Comparison of ENCODE assay signal across 18 cellular contexts in genomic region chr17:46047398-46047797, GRCh38. TPM values are rescaled to one million over a fixed set of nuclear protein-coding genes. Genes with fewer than 3 reads are reported as not detected.
DNase-seq lines count a peak whose midpoint lies in the region; ATAC-seq, FAIRE-seq and TF ChIP-seq lines count a peak whose summit lies in the region.
"Had no signal": no experiment of that assay in that cellular context is flagged by ENCODE, and none has a peak within 500 bp of the region (broad histone marks: within the 10 kb centered on the region; RNA-seq: fewer than 3 reads in every experiment).

No MANE protein-coding gene starts in this region.

- H3K9me3 ChIP-seq in K562 (replicated peaks; ENCODE audit: control insufficient read depth, insufficient read depth, low read depth, low read length) (no peaks in the 10 kb centered on the region), neutrophil (no peaks in the 10 kb centered on the region), suprapubic skin (no peaks in the 10 kb centered on the region)
- H3K9me3 ChIP-seq in naive thymus-derived CD4-positive, alpha-beta T cell (ENCODE audit: control insufficient read depth in 2 of 3, low read length in 3 of 3), result no peaks in the 10 kb centered on the region

- no peaks in the 10 kb centered on the region for H3K27me3 ChIP-seq in K562 (ENCODE audit: control insufficient read depth in 2 of 2, insufficient read depth in 2 of 2, low read length in 2 of 2)
- no peaks in the 10 kb centered on the region for H3K27me3 ChIP-seq in neutrophil
- H3K27me3 ChIP-seq in naive thymus-derived CD4-positive, alpha-beta T cell (ENCODE audit: control insufficient read depth in 2 of 2, insufficient read depth in 2 of 2, low read length in 2 of 2), result no peaks in the 10 kb centered on the region
- no peaks in the 10 kb centered on the region for H3K27me3 ChIP-seq in suprapubic skin

- TF ChIP-seq RAD21 in K562 (CRISPR knock-in tag; conservative IDR thresholded peaks at IDR 0.05 in 1 of 2, IDR thresholded peaks at IDR 0.05 in 1 of 2), result no peak

- H3K36me3 ChIP-seq in K562 (ENCODE audit: control insufficient read depth, insufficient read depth, low read length), result peaks cover 95% of the 10 kb centered on the region
- peaks cover 74% of the 10 kb centered on the region for H3K36me3 ChIP-seq in neutrophil
- H3K36me3 ChIP-seq in naive thymus-derived CD4-positive, alpha-beta T cell (ENCODE audit: control insufficient read depth in 2 of 3, insufficient read depth in 3 of 3, low read length in 3 of 3), result peaks cover 10 to 67% (median 16%) of the 10 kb centered on the region in 3 experiments
- H3K36me3 ChIP-seq in suprapubic skin, result peaks cover 49% of the 10 kb centered on the region

- TF ChIP-seq CTCF in K562 (IDR thresholded peaks at IDR 0.05 in 2 of 3, conservative IDR thresholded peaks at IDR 0.05 in 1 of 3; ENCODE audit: insufficient read depth in 2 of 3, low read depth in 1 of 3, low read length in 3 of 3) (no peak), neutrophil (IDR thresholded peaks at IDR 0.05) (no peak), suprapubic skin (IDR thresholded peaks at IDR 0.05) (no peak)

- no TSS peak for BruUV-seq in K562 (replicated peaks; lab: Mats Ljungman, UMichigan)

- POLR2A ChIA-PET in K562 (lab: Yijun Ruan, JAX), result no interaction called here
- POLR2A ChIA-PET in naive thymus-derived CD4-positive, alpha-beta T cell (lab: Charles Lee), result no interaction called here

- TF ChIP-seq POLR2A in K562 (conservative IDR thresholded peaks at IDR 0.05) (no peak; the same call in 1 of the 2 replicates), suprapubic skin (IDR thresholded peaks at IDR 0.05) (no peak)

- peaks cover 45% of the 10 kb centered on the region for H3K4me1 Mint-ChIP-seq in activated naive CD8-positive, alpha-beta T cell (ENCODE audit: low read depth)
- peaks cover 49% of the 10 kb centered on the region for H3K4me1 Mint-ChIP-seq in activated naive CD8-positive, alpha-beta T cell treated with anti-CD3 and anti-CD28 coated beads for 36 hours
- peaks cover 12 to 32% (median 20%) of the 10 kb centered on the region in 7 donors for H3K4me1 Mint-ChIP-seq in naive thymus-derived CD4-positive, alpha-beta T cell

- no peaks in the 10 kb centered on the region for H4K20me1 ChIP-seq in K562 (replicated peaks; ENCODE audit: control insufficient read depth, insufficient read depth, low read length)

- no peaks in the 10 kb centered on the region for H3K27me3 Mint-ChIP-seq in activated naive CD8-positive, alpha-beta T cell
- no peaks in the 10 kb centered on the region for H3K27me3 Mint-ChIP-seq in activated naive CD8-positive, alpha-beta T cell treated with anti-CD3 and anti-CD28 coated beads for 36 hours
- no peaks in the 10 kb centered on the region for H3K27me3 Mint-ChIP-seq in naive thymus-derived CD4-positive, alpha-beta T cell

- H3K27ac ChIP-seq in K562 (ENCODE audit: extremely low read depth, low read depth, low read length) (no peak overlapping the region), neutrophil (peak overlapping the region; percentile 4), suprapubic skin (no peak overlapping the region)
- H3K27ac ChIP-seq in naive thymus-derived CD4-positive, alpha-beta T cell (ENCODE audit: low read depth, low read length), result no peak overlapping the region

- no peak for DNase-seq in activated naive CD8-positive, alpha-beta T cell treated with anti-CD3 and anti-CD28 coated beads for 36 hours
- DNase-seq in K562 (ENCODE audit: extremely low read depth in 1 of 4, low spot score in 3 of 4) (no peak), suprapubic skin (ENCODE audit: low spot score in 2 of 2) (no peak), CD1c-positive myeloid dendritic cell (ENCODE audit: extremely low spot score) (no peak)
- no peak for DNase-seq in naive thymus-derived CD4-positive, alpha-beta T cell
- DNase-seq: 8988T, C1 segment of cervical spinal cord, COR-L47, NCI-H1417, NCI-H510A treated with DMSO at 0.1 percent for 48 hours, SHP77 had no signal

- H3K4me3 Mint-ChIP-seq in activated naive CD8-positive, alpha-beta T cell, result no peak overlapping the region
- no peak overlapping the region for H3K4me3 Mint-ChIP-seq in activated naive CD8-positive, alpha-beta T cell treated with anti-CD3 and anti-CD28 coated beads for 36 hours
- no peak overlapping the region for H3K4me3 Mint-ChIP-seq in naive thymus-derived CD4-positive, alpha-beta T cell

- ATAC-seq in K562 (no peak), HG03108 (IDR thresholded peaks at IDR 0.05; ENCODE audit: unreplicated experiment) (no peak)
- ATAC-seq in naive thymus-derived CD4-positive, alpha-beta T cell, result no peak

- TF ChIP-seq EP300 in K562 (IDR thresholded peaks at IDR 0.05; ENCODE audit: low read length) (no peak), suprapubic skin (IDR thresholded peaks at IDR 0.05) (no peak)

- H3K4me2 ChIP-seq in K562 (ENCODE audit: insufficient read depth, low read length), result no peak overlapping the region

- CTCF ChIA-PET in K562 (lab: Yijun Ruan, JAX; ENCODE audit: low intra/inter-chr PET ratio), result interaction anchor here (0.6 to 0.7 kb wide), 2 partner anchors 19 to 166 kb away, joined by 3 to 4 read pairs; no protein-coding TSS in a partner anchor
- CTCF ChIA-PET in naive thymus-derived CD4-positive, alpha-beta T cell (lab: Charles Lee), result interaction anchor here (0.6 to 1.7 kb wide), 4 partner anchors 11 to 165 kb away, joined by 3 to 7 read pairs (median 4); no protein-coding TSS in a partner anchor

- no peaks in the 10 kb centered on the region for H3K9me3 Mint-ChIP-seq in activated naive CD8-positive, alpha-beta T cell (ENCODE audit: low read depth)
- peaks cover 3% of the 10 kb centered on the region for H3K9me3 Mint-ChIP-seq in activated naive CD8-positive, alpha-beta T cell treated with anti-CD3 and anti-CD28 coated beads for 36 hours
- H3K9me3 Mint-ChIP-seq in naive thymus-derived CD4-positive, alpha-beta T cell, result no peaks in the 10 kb centered on the region

- FAIRE-seq in K562 (lab: Jason Lieb, UNC), result no peak
- FAIRE-seq: H54, RCC 7860 had no signal

- intact Hi-C loops in K562 (cut with micrococcal nuclease), result no loop called here
- intact Hi-C loops in naive thymus-derived CD4-positive, alpha-beta T cell (cut with micrococcal nuclease), result loop anchor here in 1 of 2 donors (5.0 kb wide), 1 partner anchor 220 kb away; no protein-coding TSS in a partner anchor

- no peak overlapping the region for H2AFZ ChIP-seq in K562 (ENCODE audit: low read depth, low read length)

- peaks cover 19% of the 10 kb centered on the region for H3K36me3 Mint-ChIP-seq in activated naive CD8-positive, alpha-beta T cell
- peaks cover 62% of the 10 kb centered on the region for H3K36me3 Mint-ChIP-seq in activated naive CD8-positive, alpha-beta T cell treated with anti-CD3 and anti-CD28 coated beads for 36 hours
- H3K36me3 Mint-ChIP-seq in naive thymus-derived CD4-positive, alpha-beta T cell, result peaks cover 0 to 41% (median 10%) of the 10 kb centered on the region in 5 donors

- 97% methylated on average over 5 of the region's 5 CpGs for WGBS in K562 (ENCODE audit: insufficient coverage, low coverage, missing lambda C conversion rate)
- WGBS in suprapubic skin, result 88% methylated on average over 5 of the region's 5 CpGs

- H3K9ac ChIP-seq in K562 (ENCODE audit: insufficient read depth in 1 of 2, low read depth in 2 of 2, low read length in 2 of 2), result no peak overlapping the region

- H3K9me1 ChIP-seq in K562 (ENCODE audit: control insufficient read depth, insufficient read depth, low read length), result no peaks in the 10 kb centered on the region

- H3K4me1 ChIP-seq in K562 (replicated peaks in 1 of 2; ENCODE audit: control insufficient read depth in 2 of 2, insufficient read depth in 2 of 2, low read length in 2 of 2) (peaks cover 0 to 5% of the 10 kb centered on the region in 2 experiments; a peak in 2 of 5 replicates), neutrophil (ENCODE audit: control insufficient read depth in 1 of 2, insufficient read depth in 1 of 2, low read depth in 1 of 2, low read length in 1 of 2) (peaks cover 4 to 5% of the 10 kb centered on the region in 2 experiments), suprapubic skin (peaks cover 16% of the 10 kb centered on the region)
- no peaks in the 10 kb centered on the region for H3K4me1 ChIP-seq in naive thymus-derived CD4-positive, alpha-beta T cell (ENCODE audit: control insufficient read depth in 2 of 2, insufficient read depth in 2 of 2, low read length in 2 of 2)

- H3K4me3 ChIP-seq in K562 (no peak overlapping the region), neutrophil (ENCODE audit: low read depth in 1 of 2, low read length in 1 of 2) (no peak overlapping the region), suprapubic skin (no peak overlapping the region)
- H3K4me3 ChIP-seq in naive thymus-derived CD4-positive, alpha-beta T cell (ENCODE audit: low read length), result no peak overlapping the region

- H3K27ac Mint-ChIP-seq in activated naive CD8-positive, alpha-beta T cell, result peak overlapping the region; percentile 46
- H3K27ac Mint-ChIP-seq in activated naive CD8-positive, alpha-beta T cell treated with anti-CD3 and anti-CD28 coated beads for 36 hours, result no peak overlapping the region
- peak overlapping the region in 2 of 9 donors; percentile 19 to 37 for H3K27ac Mint-ChIP-seq in naive thymus-derived CD4-positive, alpha-beta T cell

- in situ Hi-C loops in K562 (cut with MboI), result no loop called here

- H3K79me2 ChIP-seq in K562 (ENCODE audit: control insufficient read depth, insufficient read depth, low read length), result peaks cover 13% of the 10 kb centered on the region; the same call in 2 of the 3 replicates

RNA-seq across cellular contexts. Expression of gene STH, which starts 48.3 kb away (rescaled TPM):
- total RNA-seq in activated naive CD8-positive, alpha-beta T cell treated with anti-CD3 and anti-CD28 coated beads for 36 hours, result not detected
- total RNA-seq in K562 (2011; cell fraction: chromatin; rRNA removed; ENCODE audit: low replicate concordance), result 1.4 TPM in 1 of 2 replicates, not detected in the other
- total RNA-seq in K562 (2011; cell fraction: nucleolus; rRNA removed), result not detected in 2 replicates
- total RNA-seq in K562 (2011; cell fraction: nucleoplasm; rRNA removed), result not detected in 2 replicates
- not detected in 2 replicates for total RNA-seq in K562 (2014; rRNA removed)
- not detected in 2 replicates for total RNA-seq in K562 (2014; rRNA removed; fragmentation: Illumina TruSeq; extraction: Trizol)
- not detected in 2 replicates for total RNA-seq in K562 (2015; rRNA removed; fragmentation: Illumina TruSeq; extraction: Trizol)
- not detected in 2 replicates for total RNA-seq in K562 (2021)
- not detected in 2 replicates for polyA plus RNA-seq in K562 (2011; rRNA removed)
- polyA plus RNA-seq in K562 (2011; cell fraction: cytosol; rRNA removed), result not detected in 2 replicates
- polyA plus RNA-seq in K562 (2011; cell fraction: nucleus; rRNA removed), result not detected in 2 replicates
- not detected in 2 replicates for polyA plus RNA-seq in K562 (2012)
- polyA plus RNA-seq in K562 (2014; fragmentation: Illumina TruSeq; extraction: Trizol), result not detected in 2 replicates
- polyA plus RNA-seq in K562 (2014; fragmentation: Nextera tagmentation; extraction: Ambion mirVana), result not detected
- not detected in 2 replicates for polyA plus RNA-seq in K562 (2014; rRNA removed)
- polyA minus RNA-seq in K562 (2011; rRNA and poly(A)+ RNA removed), result 0.70 TPM in 1 of 2 replicates, not detected in the other
- not detected in 2 replicates for polyA minus RNA-seq in K562 (2011; cell fraction: cytosol; rRNA and poly(A)+ RNA removed)
- polyA minus RNA-seq in K562 (2011; cell fraction: nucleus; rRNA and poly(A)+ RNA removed), result not detected in 2 replicates
- total RNA-seq in naive thymus-derived CD4-positive, alpha-beta T cell, result not detected
- not detected for polyA plus RNA-seq in naive thymus-derived CD4-positive, alpha-beta T cell
- not detected for total RNA-seq in suprapubic skin
- total RNA-seq: IMR-90, LHCN-M2 had no signal
- polyA plus RNA-seq: IMR-90 had no signal
